ENCODE assay signal across 19 cellular contexts in the genomic region with DNA sequence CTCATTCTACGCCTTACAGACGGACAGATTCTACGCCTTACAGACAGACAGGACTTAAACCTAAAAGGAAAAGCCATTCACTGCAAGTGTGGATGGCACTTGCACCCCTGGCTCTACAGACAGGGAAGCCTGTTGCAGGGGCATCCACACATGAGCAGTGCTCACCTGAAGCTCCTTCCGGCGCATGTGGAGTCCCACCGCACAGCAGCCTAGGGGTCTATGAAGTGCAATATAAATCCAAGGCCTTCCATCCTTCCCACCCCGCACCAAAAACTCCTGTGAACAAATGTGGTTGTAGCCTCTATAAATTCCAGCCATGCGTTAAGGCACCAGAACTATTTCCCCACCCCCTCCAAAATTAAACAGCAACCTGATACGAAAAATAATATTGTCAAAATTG.
DNase-seq lines count a peak whose midpoint lies in the region; ATAC-seq and TF ChIP-seq lines count a peak whose summit lies in the region.
"Had no signal": no experiment of that assay in that cellular context is flagged by ENCODE, and none has a peak within 500 bp of the region (broad histone marks: within the 10 kb centered on the region; RNA-seq: fewer than 3 reads in every experiment).

No MANE protein-coding gene starts in this region.

- 89 to 96% methylated on average over 9 of the region's 9 CpGs for WGBS in sigmoid colon, 2 donors

- no peaks in the 10 kb centered on the region for H3K27me3 Mint-ChIP-seq in activated naive CD4-positive, alpha-beta T cell treated with anti-CD3 and anti-CD28 coated beads, Interleukin-2, amount 50 U/mL, for 24 hours
- no peaks in the 10 kb centered on the region for H3K27me3 Mint-ChIP-seq in activated naive CD4-positive, alpha-beta T cell treated with anti-CD3 and anti-CD28 coated beads for 36 hours (ENCODE audit: low read depth)
- H3K27me3 Mint-ChIP-seq in CD8-positive, alpha-beta T cell (ENCODE audit: low read depth): no peaks in the 10 kb centered on the region
- H3K27me3 Mint-ChIP-seq in WTC11 (ENCODE audit: low read depth): no peaks in the 10 kb centered on the region
- no peaks in the 10 kb centered on the region for H3K27me3 Mint-ChIP-seq in osteocyte (ENCODE audit: unreplicated experiment)

- TF ChIP-seq EP300 in sigmoid colon (IDR thresholded peaks at IDR 0.05): no peak

- peak overlapping the region; percentile 63 for H3K27ac Mint-ChIP-seq in activated naive CD4-positive, alpha-beta T cell treated with anti-CD3 and anti-CD28 coated beads, Interleukin-2, amount 50 U/mL, for 24 hours
- no peak overlapping the region for H3K27ac Mint-ChIP-seq in activated naive CD4-positive, alpha-beta T cell treated with anti-CD3 and anti-CD28 coated beads for 36 hours
- H3K27ac Mint-ChIP-seq in CD8-positive, alpha-beta T cell: peak overlapping the region; percentile 68
- H3K27ac Mint-ChIP-seq in WTC11 (peak overlapping the region; percentile 51), osteocyte (ENCODE audit: unreplicated experiment) (no peak overlapping the region)
- H3K27ac Mint-ChIP-seq: HFFc6 had no signal

- no peak for TF ChIP-seq CTCF in CD8-positive, alpha-beta T cell (IDR thresholded peaks at IDR 0.05)
- no peak for TF ChIP-seq CTCF in WTC11 (IDR thresholded peaks at IDR 0.05)
- no peak for TF ChIP-seq CTCF in sigmoid colon (IDR thresholded peaks at IDR 0.05)
- TF ChIP-seq CTCF in osteocyte (IDR thresholded peaks at IDR 0.05): no peak

- no peaks in the 10 kb centered on the region for H3K9me3 Mint-ChIP-seq in activated naive CD4-positive, alpha-beta T cell treated with anti-CD3 and anti-CD28 coated beads, Interleukin-2, amount 50 U/mL, for 24 hours
- no peaks in the 10 kb centered on the region for H3K9me3 Mint-ChIP-seq in activated naive CD4-positive, alpha-beta T cell treated with anti-CD3 and anti-CD28 coated beads for 36 hours
- H3K9me3 Mint-ChIP-seq in CD8-positive, alpha-beta T cell: no peaks in the 10 kb centered on the region
- no peaks in the 10 kb centered on the region for H3K9me3 Mint-ChIP-seq in WTC11
- no peaks in the 10 kb centered on the region for H3K9me3 Mint-ChIP-seq in osteocyte (ENCODE audit: unreplicated experiment)
- H3K9me3 Mint-ChIP-seq: HFFc6 had no signal

- no peaks in the 10 kb centered on the region for H3K9me3 ChIP-seq in CD8-positive, alpha-beta T cell (ENCODE audit: low read length)
- H3K9me3 ChIP-seq in sigmoid colon: no peaks in the 10 kb centered on the region

- peaks cover 45% of the 10 kb centered on the region for H3K36me3 ChIP-seq in CD8-positive, alpha-beta T cell (ENCODE audit: insufficient read depth, low read length)
- H3K36me3 ChIP-seq in sigmoid colon: peaks cover 53 to 91% (median 67%) of the 10 kb centered on the region in 4 donors

- DNase-seq in activated naive CD4-positive, alpha-beta T cell treated with anti-CD3 and anti-CD28 coated beads for 36 hours: no peak
- no peak for DNase-seq in CD8-positive, alpha-beta T cell
- DNase-seq in WTC11 (ENCODE audit: low spot score) (no peak), sigmoid colon (peak; percentile 58), osteocyte (ENCODE audit: extremely low spot score, unreplicated experiment) (no peak)
- DNase-seq: COR-L47, DMS 273 treated with DMSO at 0.1 percent for 48 hours, DND-41, HFFc6, MM.1S, NCI-H1092, NCI-H1436 treated with DMSO at 0.1 percent for 48 hours, NCI-H2029, NCI-H345, NCI-H524 treated with DMSO at 0.1 percent for 48 hours, SHP77 had no signal

- H3K36me3 Mint-ChIP-seq in activated naive CD4-positive, alpha-beta T cell treated with anti-CD3 and anti-CD28 coated beads, Interleukin-2, amount 50 U/mL, for 24 hours: peaks cover 36% of the 10 kb centered on the region
- H3K36me3 Mint-ChIP-seq in activated naive CD4-positive, alpha-beta T cell treated with anti-CD3 and anti-CD28 coated beads for 36 hours (ENCODE audit: low read depth): peaks cover 69% of the 10 kb centered on the region
- peaks cover 96% of the 10 kb centered on the region for H3K36me3 Mint-ChIP-seq in CD8-positive, alpha-beta T cell
- H3K36me3 Mint-ChIP-seq in WTC11: peaks cover 88% of the 10 kb centered on the region
- H3K36me3 Mint-ChIP-seq in osteocyte (ENCODE audit: unreplicated experiment): peaks cover 67% of the 10 kb centered on the region

- no peaks in the 10 kb centered on the region for H3K4me1 ChIP-seq in CD8-positive, alpha-beta T cell (ENCODE audit: insufficient read depth, low read length)
- H3K4me1 ChIP-seq in sigmoid colon: peaks cover 0 to 36% (median 27%) of the 10 kb centered on the region in 4 donors

- no peaks in the 10 kb centered on the region for H3K27me3 ChIP-seq in CD8-positive, alpha-beta T cell (ENCODE audit: insufficient read depth, low read length)
- no peaks in the 10 kb centered on the region for H3K27me3 ChIP-seq in sigmoid colon
- H3K27me3 ChIP-seq: BLaER1 treated with 17β-estradiol and CSF1 and Interleukin-3, amounts not matched to agents 10 nM and 100 nM had no signal

- ATAC-seq in CD8-positive, alpha-beta T cell: no peak
- no peak for ATAC-seq in WTC11
- ATAC-seq in HG03280 (IDR thresholded peaks at IDR 0.05; ENCODE audit: unreplicated experiment): no peak

- H3K27ac ChIP-seq in CD8-positive, alpha-beta T cell (ENCODE audit: low read depth, low read length): no peak overlapping the region
- peak overlapping the region in 2 of 4 donors; percentile 72 to 76 for H3K27ac ChIP-seq in sigmoid colon
- H3K27ac ChIP-seq: BLaER1 treated with 17β-estradiol and CSF1 and Interleukin-3, amounts not matched to agents 10 nM and 100 nM had no signal

- TF ChIP-seq POLR2A in sigmoid colon (IDR thresholded peaks at IDR 0.05): no peak

- CTCF ChIA-PET in activated naive CD4-positive, alpha-beta T cell treated with anti-CD3 and anti-CD28 coated beads for 36 hours (lab: Charles Lee): interaction anchor here (0.7 kb wide), 1 partner anchor 500 kb away, joined by 3 read pairs; no protein-coding TSS in a partner anchor
- CTCF ChIA-PET in CD8-positive, alpha-beta T cell (lab: Charles Lee): interaction anchor here (1.3 to 3.1 kb wide), 4 partner anchors 8 to 29 kb away, joined by 4 to 21 read pairs (median 6); no protein-coding TSS in a partner anchor
- CTCF ChIA-PET in WTC11 (lab: Charles Lee): no interaction called here

- intact Hi-C loops in activated naive CD4-positive, alpha-beta T cell treated with anti-CD3 and anti-CD28 coated beads for 36 hours (cut with micrococcal nuclease): no loop called here
- intact Hi-C loops in CD8-positive, alpha-beta T cell (cut with DNase I, micrococcal nuclease): loop anchor here in 1 of 2 experiments (2.0 kb wide), 1 partner anchor 103 kb away; no protein-coding TSS in a partner anchor
- intact Hi-C loops in sigmoid colon (cut with DNase I): no loop called here

- POLR2A ChIA-PET in CD8-positive, alpha-beta T cell (lab: Charles Lee): interaction anchor here (0.7 to 1.0 kb wide), 2 partner anchors 14 to 36 kb away, joined by 3 to 5 read pairs; no protein-coding TSS in a partner anchor
- POLR2A ChIA-PET in WTC11 (lab: Charles Lee): no interaction called here

- H3K4me3 Mint-ChIP-seq in activated naive CD4-positive, alpha-beta T cell treated with anti-CD3 and anti-CD28 coated beads, Interleukin-2, amount 50 U/mL, for 24 hours: no peak overlapping the region
- no peak overlapping the region for H3K4me3 Mint-ChIP-seq in activated naive CD4-positive, alpha-beta T cell treated with anti-CD3 and anti-CD28 coated beads for 36 hours
- H3K4me3 Mint-ChIP-seq in CD8-positive, alpha-beta T cell: no peak overlapping the region
- H3K4me3 Mint-ChIP-seq in WTC11 (no peak overlapping the region), osteocyte (ENCODE audit: unreplicated experiment) (no peak overlapping the region)
- H3K4me3 Mint-ChIP-seq: HFFc6 had no signal

- H3K4me3 ChIP-seq in CD8-positive, alpha-beta T cell (ENCODE audit: low read depth, low read length): no peak overlapping the region
- H3K4me3 ChIP-seq in sigmoid colon: no peak overlapping the region
- H3K4me3 ChIP-seq: BLaER1 treated with 17β-estradiol and CSF1 and Interleukin-3, amounts not matched to agents 10 nM and 100 nM had no signal

- H3K4me1 Mint-ChIP-seq in activated naive CD4-positive, alpha-beta T cell treated with anti-CD3 and anti-CD28 coated beads, Interleukin-2, amount 50 U/mL, for 24 hours: peaks cover 10% of the 10 kb centered on the region
- peaks cover 11% of the 10 kb centered on the region for H3K4me1 Mint-ChIP-seq in activated naive CD4-positive, alpha-beta T cell treated with anti-CD3 and anti-CD28 coated beads for 36 hours (ENCODE audit: low read depth)
- peaks cover 7% of the 10 kb centered on the region for H3K4me1 Mint-ChIP-seq in CD8-positive, alpha-beta T cell (ENCODE audit: low read depth)
- H3K4me1 Mint-ChIP-seq in WTC11 (peaks cover 15% of the 10 kb centered on the region), osteocyte (ENCODE audit: unreplicated experiment) (peaks cover 21% of the 10 kb centered on the region)

TF ChIP-seq in WTC11, 78 proteins besides CTCF, POLR2A, EP300 and RAD21 (continues in another document):
- TF ChIP-seq ZNF317 (CRISPR knock-in tag; IDR thresholded peaks at IDR 0.05; ENCODE audit: borderline replicate concordance, low read depth): no peak
- no peak for TF ChIP-seq E2F5 (CRISPR knock-in tag; IDR thresholded peaks at IDR 0.05)
- TF ChIP-seq STAT6 (CRISPR knock-in tag; conservative IDR thresholded peaks at IDR 0.05; ENCODE audit: low read depth): no peak
- no peak for TF ChIP-seq SOX15 (CRISPR knock-in tag; IDR thresholded peaks at IDR 0.05)

Comparison
In these comparisons a context has a peak if more than half of its experiments do, and no peak if none do; other contexts are left out.
1. H3K27ac Mint-ChIP-seq: peak in activated naive CD4-positive, alpha-beta T cell treated with anti-CD3 and anti-CD28 coated beads, Interleukin-2, amount 50 U/mL, for 24 hours (single experiment), CD8-positive, alpha-beta T cell (single experiment) and WTC11 (single experiment); none in activated naive CD4-positive, alpha-beta T cell treated with anti-CD3 and anti-CD28 coated beads for 36 hours (single experiment) and osteocyte (single experiment).